Comparison of ENCODE assay signal across 8 cellular contexts in the genomic region with DNA sequence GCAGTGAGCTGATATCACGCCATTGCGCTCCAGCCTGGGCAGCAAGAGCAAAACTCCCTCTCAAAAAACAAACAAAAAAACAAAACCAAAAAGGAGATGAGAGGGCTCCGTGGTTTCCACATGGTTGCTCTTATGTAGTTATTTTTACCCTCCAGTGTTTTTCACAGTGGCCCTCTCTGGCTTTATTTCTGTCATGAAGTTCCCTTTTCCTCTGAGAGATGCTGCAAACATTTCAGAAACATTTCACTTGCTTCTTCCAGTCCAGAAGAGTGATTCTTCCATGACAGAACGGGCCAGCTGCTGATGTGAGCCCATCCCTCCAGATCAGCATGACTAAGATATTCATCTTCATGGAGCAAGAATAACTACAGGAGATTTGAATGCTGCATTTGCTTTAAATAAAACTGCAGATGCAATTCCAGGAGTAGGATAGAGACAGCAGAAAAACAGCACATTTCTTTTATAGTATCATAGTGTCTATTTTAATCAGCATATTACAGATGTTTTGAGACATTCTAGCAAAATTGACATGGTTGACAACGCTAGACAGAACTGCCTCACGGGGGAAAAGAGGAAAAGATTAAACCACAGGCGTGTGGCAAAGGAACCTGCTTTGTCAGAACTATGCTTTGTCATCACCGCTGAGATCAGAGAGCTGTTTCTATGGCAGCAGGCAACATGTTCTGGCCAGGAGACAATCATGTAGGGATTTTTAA. TPM values are rescaled to one million over a fixed set of nuclear protein-coding genes. Genes with fewer than 3 reads are reported as not detected.
DNase-seq lines count a peak whose midpoint lies in the region; ATAC-seq, FAIRE-seq and TF ChIP-seq lines count a peak whose summit lies in the region.

No MANE protein-coding gene starts in this region.

- H3K36me3 Mint-ChIP-seq in stimulated activated naive B cell treated with anti-CD40 and anti-IgM and Interleukin-4, amounts not matched to agents 10 μg/mL and 1 μg/mL and 100 μg/mL, for 72 hours = peaks cover 5 to 11% of the 10 kb centered on the region in 2 donors

- ATAC-seq in GM21423 (IDR thresholded peaks at IDR 0.05; ENCODE audit: unreplicated experiment) (peak; percentile 82), esophagus mucosa (peak; percentile 85)
- peak; percentile 87 to 90 for ATAC-seq in stimulated activated naive B cell treated with anti-CD40 and anti-IgM and Interleukin-4, amounts not matched to agents 10 μg/mL and 1 μg/mL and 100 μg/mL, for 72 hours (replicated peaks)

- H3K27ac ChIP-seq in RWPE1 = no peak overlapping the region

- DNase-seq in NCI-H2171 treated with DMSO at 0.1 percent for 48 hours (lab: John Stamatoyannopoulos, UW) = peak; percentile 33
- no peak for DNase-seq in NCI-H2171 (lab: John Stamatoyannopoulos, UW)
- DNase-seq in HK-2 (ENCODE audit: unreplicated experiment) = peak; percentile 24
- DNase-seq in RWPE1 (ENCODE audit: low spot score) = peak; percentile 12
- DNase-seq in stimulated activated naive B cell treated with anti-CD40 and anti-IgM and Interleukin-4, amounts not matched to agents 10 μg/mL and 1 μg/mL and 100 μg/mL, for 72 hours = peak; percentile 44
- no peak for DNase-seq in H54 (ENCODE audit: insufficient read length, low spot score)

- peak overlapping the region; percentile 57 to 73 for H3K4me3 Mint-ChIP-seq in stimulated activated naive B cell treated with anti-CD40 and anti-IgM and Interleukin-4, amounts not matched to agents 10 μg/mL and 1 μg/mL and 100 μg/mL, for 72 hours

- no peak for TF ChIP-seq CTCF in RWPE1 (conservative IDR thresholded peaks at IDR 0.05; ENCODE audit: low read depth)

- peaks cover 7 to 17% of the 10 kb centered on the region in 2 donors for H3K27me3 Mint-ChIP-seq in stimulated activated naive B cell treated with anti-CD40 and anti-IgM and Interleukin-4, amounts not matched to agents 10 μg/mL and 1 μg/mL and 100 μg/mL, for 72 hours

- FAIRE-seq in H54 (lab: Jason Lieb, UNC) = no peak

- peaks cover 9 to 11% of the 10 kb centered on the region in 2 donors for H3K9me3 Mint-ChIP-seq in stimulated activated naive B cell treated with anti-CD40 and anti-IgM and Interleukin-4, amounts not matched to agents 10 μg/mL and 1 μg/mL and 100 μg/mL, for 72 hours

- CTCF ChIA-PET in RWPE1 (lab: Yijun Ruan, JAX) = no interaction called here

- peaks cover 52 to 71% of the 10 kb centered on the region in 2 donors for H3K4me1 Mint-ChIP-seq in stimulated activated naive B cell treated with anti-CD40 and anti-IgM and Interleukin-4, amounts not matched to agents 10 μg/mL and 1 μg/mL and 100 μg/mL, for 72 hours

- peak overlapping the region; percentile 96 for H3K27ac Mint-ChIP-seq in stimulated activated naive B cell treated with anti-CD40 and anti-IgM and Interleukin-4, amounts not matched to agents 10 μg/mL and 1 μg/mL and 100 μg/mL, for 72 hours

- no peak for TF ChIP-seq POLR2A in H54 (IDR thresholded peaks at IDR 0.05; ENCODE audit: low read depth, low read length)

- POLR2A ChIA-PET in RWPE1 (lab: Yijun Ruan, JAX; ENCODE audit: low non-redundant PET) = no interaction called here

RNA-seq across cellular contexts. Expression of a gene that starts 40.3 kb away (rescaled TPM):
- total RNA-seq in esophagus mucosa = 10.9 TPM

Comparison
In these comparisons a context has a peak if more than half of its experiments do, and no peak if none do; other contexts are left out.
1. DNase-seq: peak in NCI-H2171 treated with DMSO at 0.1 percent for 48 hours (single experiment), HK-2 (single experiment), RWPE1 (single experiment) and stimulated activated naive B cell treated with anti-CD40 and anti-IgM and Interleukin-4, amounts not matched to agents 10 μg/mL and 1 μg/mL and 100 μg/mL, for 72 hours (single experiment); none in NCI-H2171 (single experiment) and H54 (single experiment).
2. Peak in every context shown above with its lines, with median percentiles within 50 percentile points of each other: ATAC-seq.